ENCODE assay signal across 29 cellular contexts in genomic region chr1:207039380-207040180, GRCh38. TPM values are rescaled to one million over a fixed set of nuclear protein-coding genes. Genes with fewer than 3 reads are reported as not detected.
A peak's percentile ranks its signal among the peaks of the same experiment; 100 is the strongest.
DNase-seq lines count a peak whose midpoint lies in the region; ATAC-seq, FAIRE-seq and TF ChIP-seq lines count a peak whose summit lies in the region.
"Had no signal": no experiment of that assay in that cellular context is flagged by ENCODE, and none has a peak within 500 bp of the region (broad histone marks: within the 10 kb centered on the region; RNA-seq: fewer than 3 reads in every experiment).

No MANE protein-coding gene starts in this region.

- H3K4me3 ChIP-seq in HCT116 (replicated peaks in 1 of 2; ENCODE audit: low read depth in 1 of 2, low read length in 2 of 2) = no peak overlapping the region
- H3K4me3 ChIP-seq in astrocyte (ENCODE audit: insufficient read depth, low read depth, low read length) = no peak overlapping the region
- no peak overlapping the region for H3K4me3 ChIP-seq in osteoblast (ENCODE audit: insufficient read depth, low read length)
- H3K4me3 ChIP-seq: BLaER1 treated with 17β-estradiol and CSF1 and Interleukin-3, amounts not matched to agents 10 nM and 100 nM; spleen had no signal

- TF ChIP-seq CTCF in HCT116 (IDR thresholded peaks at IDR 0.05 in 2 of 3, conservative IDR thresholded peaks at IDR 0.05 in 1 of 3; ENCODE audit: borderline replicate concordance in 1 of 3, insufficient read depth in 1 of 3, low read depth in 2 of 3, low read length in 2 of 3) = no peak
- no peak for TF ChIP-seq CTCF in astrocyte (IDR thresholded peaks at IDR 0.05; ENCODE audit: insufficient read depth, low read depth, low read length)
- TF ChIP-seq CTCF in osteoblast (IDR thresholded peaks at IDR 0.05; ENCODE audit: extremely low read depth, low read depth, low read length) = no peak

- H3K9me2 ChIP-seq in HCT116 (ENCODE audit: insufficient read depth) = no peaks in the 10 kb centered on the region

- H3K27ac ChIP-seq in HCT116 (ENCODE audit: low read depth, low read length) = no peak overlapping the region
- H3K27ac ChIP-seq in astrocyte (ENCODE audit: low read depth, low read length) = no peak overlapping the region
- H3K27ac ChIP-seq in osteoblast (ENCODE audit: low read depth, low read length) = peak overlapping the region; percentile 21
- H3K27ac ChIP-seq: BLaER1 treated with 17β-estradiol and CSF1 and Interleukin-3, amounts not matched to agents 10 nM and 100 nM; foreskin keratinocyte had no signal

- ATAC-seq in HCT116 (peak; percentile 39; the same call in 1 of the 2 replicates), left ventricle myocardium superior (peak; percentile 95), sciatic nerve (no peak), GM21526 (IDR thresholded peaks at IDR 0.05; ENCODE audit: low FRiP score, unreplicated experiment) (no peak)
- ATAC-seq: effector memory CD8-positive, alpha-beta T cell; esophagus mucosa; foreskin keratinocyte; left colon; WTC11 had no signal

- H3K9me3 ChIP-seq in HCT116 (ENCODE audit: control insufficient read depth in 1 of 2, insufficient read depth in 1 of 2, low read depth in 1 of 2, low read length in 2 of 2) (no peaks in the 10 kb centered on the region), astrocyte (ENCODE audit: insufficient read depth, low read depth, low read length) (no peaks in the 10 kb centered on the region), osteoblast (ENCODE audit: low read depth, low read length) (no peaks in the 10 kb centered on the region)
- H3K9me3 ChIP-seq: BLaER1 treated with 17β-estradiol and CSF1 and Interleukin-3, amounts not matched to agents 10 nM and 100 nM; spleen had no signal

- no peaks in the 10 kb centered on the region for H3K27me3 Mint-ChIP-seq in astrocyte (ENCODE audit: low read depth, unreplicated experiment)
- H3K27me3 Mint-ChIP-seq: type B pancreatic cell had no signal

- no peaks in the 10 kb centered on the region for H4K20me1 ChIP-seq in HCT116 (ENCODE audit: insufficient read depth)
- no peaks in the 10 kb centered on the region for H4K20me1 ChIP-seq in astrocyte (ENCODE audit: insufficient read depth, low read length)
- H4K20me1 ChIP-seq in osteoblast (ENCODE audit: insufficient read depth, low read length) = no peaks in the 10 kb centered on the region
- H4K20me1 ChIP-seq: BLaER1 treated with 17β-estradiol and CSF1 and Interleukin-3, amounts not matched to agents 10 nM and 100 nM had no signal

- H2AFZ ChIP-seq in HCT116 (ENCODE audit: low read depth, low read length, poor library complexity, severe bottlenecking) (no peak overlapping the region), astrocyte (ENCODE audit: low read depth, low read length) (no peak overlapping the region), osteoblast (ENCODE audit: low read length) (no peak overlapping the region)

- no peak overlapping the region for H3K4me3 Mint-ChIP-seq in astrocyte (ENCODE audit: unreplicated experiment)
- H3K4me3 Mint-ChIP-seq: activated naive CD4-positive, alpha-beta T cell treated with anti-CD3 and anti-CD28 coated beads, Interleukin-2, amount 10 ng/mL, durations not matched to agents 7 days and 5 days; activated T-helper 1 cell treated with anti-CD3 and anti-CD28 coated beads, Interleukin-12 subunit alpha, Interleukin-12 subunit beta, Interleukin-2, Interleukin-4 antibody, amounts not matched to agents 30 ng/mL and 10 ng/mL and 1 ng/mL, durations not matched to agents 14 hours and 24 hours and 36 hours; effector memory CD8-positive, alpha-beta T cell; naive B cell; type B pancreatic cell; WTC11 had no signal

- H3K27me3 ChIP-seq in HCT116 (ENCODE audit: insufficient read depth, low read length) (no peaks in the 10 kb centered on the region), astrocyte (ENCODE audit: insufficient read depth, low read length) (no peaks in the 10 kb centered on the region), osteoblast (ENCODE audit: insufficient read depth, low read length) (no peaks in the 10 kb centered on the region)
- H3K27me3 ChIP-seq: BLaER1 treated with 17β-estradiol and CSF1 and Interleukin-3, amounts not matched to agents 10 nM and 100 nM; foreskin keratinocyte; spleen had no signal

- H3K9ac ChIP-seq in HCT116 (ENCODE audit: low read length) (no peak overlapping the region), astrocyte (ENCODE audit: low read length) (no peak overlapping the region)
- H3K9ac ChIP-seq: BLaER1 treated with 17β-estradiol and CSF1 and Interleukin-3, amounts not matched to agents 10 nM and 100 nM had no signal

- no TSS peak for BruUV-seq in HCT116 (replicated peaks; lab: Mats Ljungman, UMichigan)

- DNase-seq in HCT116 (ENCODE audit: low read depth, low spot score) (no peak), astrocyte (ENCODE audit: low read depth) (no peak), left ventricle myocardium superior (no peak), osteoblast (ENCODE audit: insufficient read length, low spot score, missing footprints) (no peak), KG1 (lab: John Stamatoyannopoulos, UW) (no peak), HEK293T (ENCODE audit: extremely low spot score) (no peak), sciatic nerve (ENCODE audit: low spot score) (no peak)
- DNase-seq: activated CD8-positive, alpha-beta memory T cell treated with anti-CD3 and anti-CD28 coated beads, Interleukin-2, amount 50 U/mL, for 4 hours; activated naive CD4-positive, alpha-beta T cell treated with anti-CD3 and anti-CD28 coated beads, Interleukin-2, amount 10 ng/mL, durations not matched to agents 7 days and 5 days; amniotic stem cell; COR-L47; cortex of kidney; effector memory CD8-positive, alpha-beta T cell; foreskin keratinocyte; left colon; naive B cell; NCI-H1694; NCI-H510A treated with DMSO at 0.1 percent for 48 hours; SHP77; spleen; SW 1271 had no signal

- H3K4me2 ChIP-seq in HCT116 (ENCODE audit: low read length) (peak overlapping the region; percentile 33; the same call in 1 of the 2 replicates), astrocyte (ENCODE audit: low read length) (peak overlapping the region; percentile 36), osteoblast (ENCODE audit: insufficient read depth, low read length) (peak overlapping the region; percentile 7)
- H3K4me2 ChIP-seq: BLaER1 treated with 17β-estradiol and CSF1 and Interleukin-3, amounts not matched to agents 10 nM and 100 nM had no signal

- no peaks in the 10 kb centered on the region for H3K36me3 ChIP-seq in HCT116 (ENCODE audit: control insufficient read depth in 1 of 2, insufficient read depth in 2 of 2, low read length in 2 of 2)
- no peaks in the 10 kb centered on the region for H3K36me3 ChIP-seq in astrocyte (ENCODE audit: insufficient read depth, low read length)
- H3K36me3 ChIP-seq in osteoblast (ENCODE audit: insufficient read depth, low read length) = no peaks in the 10 kb centered on the region
- H3K36me3 ChIP-seq: BLaER1 treated with 17β-estradiol and CSF1 and Interleukin-3, amounts not matched to agents 10 nM and 100 nM had no signal

- TF ChIP-seq RAD21 in HCT116 (IDR thresholded peaks at IDR 0.05; ENCODE audit: low read depth) = no peak

- intact Hi-C loops in HCT116 (cut with micrococcal nuclease) = no loop called here
- intact Hi-C loops in left ventricle myocardium superior (cut with micrococcal nuclease) = no loop called here
- intact Hi-C loops in sciatic nerve (cut with DNase I) = no loop called here

- H3K4me1 ChIP-seq in HCT116 (ENCODE audit: control insufficient read depth in 1 of 2, insufficient read depth in 2 of 2, low read length in 2 of 2) (peaks cover 0 to 24% of the 10 kb centered on the region in 2 experiments; a peak in 2 of 4 replicates), astrocyte (ENCODE audit: insufficient read depth, low read length) (peaks cover 6% of the 10 kb centered on the region), osteoblast (ENCODE audit: insufficient read depth, low read length) (peaks cover 8% of the 10 kb centered on the region)
- H3K4me1 ChIP-seq: BLaER1 treated with 17β-estradiol and CSF1 and Interleukin-3, amounts not matched to agents 10 nM and 100 nM had no signal

- POLR2A ChIA-PET in HCT116 (lab: Charles Lee) = no interaction called here
- POLR2A ChIA-PET in HEK293T (lab: Yijun Ruan, JAX) = interaction anchor here (0.9 kb wide), 1 partner anchor 13 kb away, joined by 3 read pairs; the partner anchor contains the start of gene PFKFB2

- CTCF ChIA-PET in HCT116 (lab: Charles Lee) = interaction anchor here (1.0 to 1.4 kb wide), 2 partner anchors 10 to 358 kb away, joined by 3 to 8 read pairs; no protein-coding TSS in a partner anchor
- CTCF ChIA-PET in HEK293T (lab: Yijun Ruan, JAX) = no interaction called here

- FAIRE-seq in astrocyte (lab: Jason Lieb, UNC) = no peak
- FAIRE-seq: bronchial epithelial cell, G401.6 had no signal

- H3K9me3 Mint-ChIP-seq in astrocyte (ENCODE audit: unreplicated experiment) = no peaks in the 10 kb centered on the region
- H3K9me3 Mint-ChIP-seq: activated naive CD4-positive, alpha-beta T cell treated with anti-CD3 and anti-CD28 coated beads, Interleukin-2, amount 10 ng/mL, durations not matched to agents 7 days and 5 days; activated T-helper 1 cell treated with anti-CD3 and anti-CD28 coated beads, Interleukin-12 subunit alpha, Interleukin-12 subunit beta, Interleukin-2, Interleukin-4 antibody, amounts not matched to agents 30 ng/mL and 10 ng/mL and 1 ng/mL, durations not matched to agents 14 hours and 24 hours and 36 hours; effector memory CD8-positive, alpha-beta T cell; naive B cell; type B pancreatic cell had no signal

- RAD21 ChIA-PET in HCT116 (lab: Charles Lee; ENCODE audit: low non-redundant PET in 1 of 2, low total read pairs in 2 of 2, uncharacterized antibody in 2 of 2, unreplicated experiment in 2 of 2) = no interaction called here

- TF ChIP-seq POLR2A in HCT116 (IDR thresholded peaks at IDR 0.05; ENCODE audit: borderline replicate concordance, extremely low read depth, insufficient read depth, insufficient read length) = no peak

- H3K79me2 ChIP-seq in HCT116 (ENCODE audit: insufficient read depth, low read length) = peaks cover 11% of the 10 kb centered on the region
- no peaks in the 10 kb centered on the region for H3K79me2 ChIP-seq in astrocyte (ENCODE audit: insufficient read depth, low read length)
- no peaks in the 10 kb centered on the region for H3K79me2 ChIP-seq in osteoblast (ENCODE audit: insufficient read depth, low read length)

- H3K36me3 Mint-ChIP-seq in astrocyte (ENCODE audit: low read depth, unreplicated experiment) = no peaks in the 10 kb centered on the region
- H3K36me3 Mint-ChIP-seq: naive B cell, type B pancreatic cell had no signal

- peaks cover 16% of the 10 kb centered on the region for H3K4me1 Mint-ChIP-seq in astrocyte (ENCODE audit: low read depth, unreplicated experiment)

- H3K27ac Mint-ChIP-seq in astrocyte (ENCODE audit: unreplicated experiment) = no peak overlapping the region
- H3K27ac Mint-ChIP-seq: activated naive CD4-positive, alpha-beta T cell treated with anti-CD3 and anti-CD28 coated beads, Interleukin-2, amount 10 ng/mL, durations not matched to agents 7 days and 5 days; activated T-helper 1 cell treated with anti-CD3 and anti-CD28 coated beads, Interleukin-12 subunit alpha, Interleukin-12 subunit beta, Interleukin-2, Interleukin-4 antibody, amounts not matched to agents 30 ng/mL and 10 ng/mL and 1 ng/mL, durations not matched to agents 14 hours and 24 hours and 36 hours; effector memory CD8-positive, alpha-beta T cell; type B pancreatic cell; WTC11 had no signal

RNA-seq across cellular contexts. Expression of gene C1orf116, which starts 7.0 kb away (rescaled TPM):
- total RNA-seq in HCT116 (2021; ENCODE audit: unreplicated experiment) (3.6 TPM), astrocyte (0.14 and 0.86 TPM in 2 replicates), left ventricle myocardium superior (2.0 TPM), osteoblast (not detected in 2 replicates), sciatic nerve (0.49 TPM)
- polyA plus RNA-seq in HCT116 (2012) = 3.3 and 4.8 TPM in 2 replicates
- total RNA-seq: activated T-helper 1 cell treated with anti-CD3 and anti-CD28 coated beads, Interleukin-12 subunit alpha, Interleukin-12 subunit beta, Interleukin-2, Interleukin-4 antibody, amounts not matched to agents 30 ng/mL and 10 ng/mL and 1 ng/mL, durations not matched to agents 14 hours and 24 hours and 36 hours had no signal

RNA-seq across cellular contexts. Expression of gene YOD1, which starts 11.4 kb away (rescaled TPM):
- total RNA-seq in HCT116 (2021; ENCODE audit: unreplicated experiment) (13.6 TPM), astrocyte (13.4 and 14.8 TPM in 2 replicates), left ventricle myocardium superior (4.9 TPM), osteoblast (8.0 and 8.3 TPM in 2 replicates), sciatic nerve (15.3 TPM)
- polyA plus RNA-seq in HCT116 (2012) = 5.1 and 6.2 TPM in 2 replicates

RNA-seq across cellular contexts. Expression of gene PFKFB2, which starts 13.5 kb away (rescaled TPM):
- total RNA-seq in HCT116 (2021; ENCODE audit: unreplicated experiment) (13.9 TPM), astrocyte (6.2 and 6.9 TPM in 2 replicates), left ventricle myocardium superior (99.0 TPM), osteoblast (14.5 and 17.7 TPM in 2 replicates), sciatic nerve (16.7 TPM)
- polyA plus RNA-seq in HCT116 (2012) = 3.7 and 4.1 TPM in 2 replicates

RNA-seq across cellular contexts. Expression of gene C4BPB, which starts 49.1 kb away (rescaled TPM):
- total RNA-seq in HCT116 (2021; ENCODE audit: unreplicated experiment) = not detected
- polyA plus RNA-seq in HCT116 (2012) = not detected in 2 replicates
- total RNA-seq in astrocyte = 0.25 and 0.36 TPM in 2 replicates
- total RNA-seq in left ventricle myocardium superior = not detected
- not detected in 2 replicates for total RNA-seq in osteoblast
- 1.8 TPM for total RNA-seq in sciatic nerve
- total RNA-seq: bronchial epithelial cell, esophagus mucosa, foreskin keratinocyte had no signal
- polyA plus RNA-seq: foreskin keratinocyte had no signal

Comparison
In these comparisons a context has a peak if more than half of its experiments do, and no peak if none do; other contexts are left out.
1. ATAC-seq: peak in HCT116 (single experiment) and left ventricle myocardium superior (single experiment); none in sciatic nerve (single experiment) and GM21526 (single experiment).
2. Peak in every context shown above with its lines, with median percentiles within 50 percentile points of each other: H3K4me2 ChIP-seq.